Comparison of ENCODE assay signal across 1 cellular context in genomic region chr11:119572481-119573424, GRCh38.
TF ChIP-seq lines count a peak whose summit lies in the region.

No MANE protein-coding gene starts in this region.

TF ChIP-seq in H1, 55 proteins besides CTCF, POLR2A, EP300 and RAD21:
- TF ChIP-seq SUZ12 (IDR thresholded peaks at IDR 0.05; ENCODE audit: low read length): no peak
- no peak for TF ChIP-seq CBX5 (IDR thresholded peaks at IDR 0.05; ENCODE audit: low read depth, low read length)
- no peak for TF ChIP-seq BCL11A (IDR thresholded peaks at IDR 0.05; ENCODE audit: low read depth in 2 of 2, low read length in 2 of 2)
- no peak for TF ChIP-seq POLR2AphosphoS5 (IDR thresholded peaks at IDR 0.05; ENCODE audit: low read depth, low read length)
- TF ChIP-seq SIX5 (IDR thresholded peaks at IDR 0.05; ENCODE audit: low read depth, low read length): no peak
- no peak for TF ChIP-seq KDM4A (IDR thresholded peaks at IDR 0.05; ENCODE audit: low read depth, low read length, severe bottlenecking)
- TF ChIP-seq SIRT6 (IDR thresholded peaks at IDR 0.05; ENCODE audit: low read length): no peak
- TF ChIP-seq BACH1 (IDR thresholded peaks at IDR 0.05; ENCODE audit: low read length): no peak
